Comparison of ENCODE assay signal across 31 cellular contexts in the genomic region with DNA sequence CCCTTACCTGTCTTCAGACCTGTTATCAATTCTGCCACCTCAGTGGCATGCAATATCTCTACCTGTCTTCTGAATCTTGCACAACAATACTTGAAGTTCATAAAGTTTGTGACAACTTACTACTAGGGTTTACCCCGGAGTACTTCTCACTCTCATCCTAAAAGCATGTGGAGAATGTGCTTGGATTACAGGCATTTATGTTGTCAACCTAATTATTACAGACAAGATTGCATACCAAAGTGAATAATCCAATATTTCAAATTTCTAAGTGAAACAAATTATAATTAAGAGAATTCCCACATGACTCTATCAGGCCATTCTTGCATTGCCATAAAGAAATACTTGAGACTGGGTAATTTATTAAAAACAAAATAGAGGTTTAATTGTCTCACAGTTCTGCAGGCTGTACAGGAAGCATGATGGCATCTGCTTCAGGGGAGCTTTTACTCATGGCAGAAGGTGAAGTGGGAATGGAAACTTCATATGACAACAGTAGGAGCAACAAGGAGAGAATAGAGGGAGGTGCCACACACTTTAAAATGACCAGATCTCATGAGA.
"Had no signal": no experiment of that assay in that cellular context is flagged by ENCODE, and none has a peak within 500 bp of the region (broad histone marks: within the 10 kb centered on the region; RNA-seq: fewer than 3 reads in every experiment).

No MANE protein-coding gene starts in this region.

- H3K4me3 ChIP-seq: MG63, SJSA1 had no signal

- H3K4me1 ChIP-seq: SJSA1 had no signal

- DNase-seq: activated B cell treated with CpG ODN at 0.5 μM for 24 hours; activated CD4-positive, alpha-beta memory T cell treated with anti-CD3 and anti-CD28 coated beads, Interleukin-2, amount 10 ng/mL, durations not matched to agents 7 days and 5 days; activated CD4-positive, alpha-beta T cell treated with anti-CD3 and anti-CD28 coated beads for 4 hours; activated CD4-positive, alpha-beta T cell treated with anti-CD3 and anti-CD28 coated beads, Interleukin-2, amount 50 U/mL, for 1 hour; activated CD4-positive, CD25-positive, alpha-beta regulatory T cell treated with anti-CD3 and anti-CD28 coated beads, Interleukin-2, amount 50 U/mL, for 72 hours; activated CD8-positive, alpha-beta memory T cell treated with anti-CD3 and anti-CD28 coated beads for 24 hours; activated CD8-positive, alpha-beta memory T cell treated with anti-CD3 and anti-CD28 coated beads, Interleukin-2, amount 10 ng/mL, durations not matched to agents 7 days and 5 days; activated CD8-positive, alpha-beta memory T cell treated with anti-CD3 and anti-CD28 coated beads, Interleukin-2, amount 50 U/mL, for 48 hours; activated effector memory CD4-positive, alpha-beta T cell treated with anti-CD3 and anti-CD28 coated beads, Interleukin-2, amount 50 U/mL, for 16 hours; activated naive CD4-positive, alpha-beta T cell treated with anti-CD3 and anti-CD28 coated beads for 36 hours; activated T-cell treated with anti-CD3 and anti-CD28 coated beads, Interleukin-2, amount 50 U/mL, for 48 hours; anterior cingulate cortex; Kasumi-1; KG1; MG63; NCI-H1048; NCI-H1436 treated with DMSO at 0.1 percent for 48 hours; NCI-H1694 treated with DMSO at 0.1 percent for 48 hours; NCI-H2029; NCI-H345; NCI-H524 treated with DMSO at 0.1 percent for 48 hours; RPMI8226; SHP77 treated with DMSO at 0.1 percent for 48 hours; SW 1271; T-helper 1 cell; T-helper 2 cell; T-helper 9 cell had no signal

- ATAC-seq: activated CD8-positive, alpha-beta memory T cell treated with anti-CD3 and anti-CD28 coated beads, Interleukin-2, amount 10 ng/mL, durations not matched to agents 7 days and 5 days; activated naive CD4-positive, alpha-beta T cell treated with anti-CD3 and anti-CD28 coated beads, Interleukin-2, amount 50 U/mL, for 72 hours; Panc1 had no signal

- H3K9me3 ChIP-seq: MG63 had no signal

- H3K36me3 ChIP-seq: MG63, SJSA1 had no signal

- H3K27ac ChIP-seq: SJSA1, VCaP had no signal

- H3K27me3 ChIP-seq: MG63, SJSA1 had no signal
